Comparison of ENCODE assay signal across 8 cellular contexts in genomic region chr2:16608661-16609643, GRCh38. TPM values are rescaled to one million over a fixed set of nuclear protein-coding genes. Genes with fewer than 3 reads are reported as not detected.
A peak's percentile ranks its signal among the peaks of the same experiment; 100 is the strongest.
DNase-seq lines count a peak whose midpoint lies in the region; ATAC-seq and TF ChIP-seq lines count a peak whose summit lies in the region.

No MANE protein-coding gene starts in this region.

- no peak for TF ChIP-seq POLR2A in uterus (IDR thresholded peaks at IDR 0.05)

- H3K9me3 ChIP-seq in right cardiac atrium (ENCODE audit: control insufficient read depth, low read length): no peaks in the 10 kb centered on the region
- H3K9me3 ChIP-seq in uterus: no peaks in the 10 kb centered on the region

- H3K4me1 ChIP-seq in right cardiac atrium (ENCODE audit: control insufficient read depth, insufficient read depth, low read length) (no peaks in the 10 kb centered on the region), uterus (no peaks in the 10 kb centered on the region)

- intact Hi-C loops in right cardiac atrium (cut with DNase I): loop anchor here (2.0 to 10.0 kb wide), 5 partner anchors 56 to 974 kb away; partner anchors contain the start of gene MYCN (in 2 of the 4)
- intact Hi-C loops in uterus (cut with DNase I; ENCODE audit: low total_unique reads): no loop called here

- peak overlapping the region; percentile 46 for H3K4me3 ChIP-seq in right cardiac atrium (ENCODE audit: low read length)
- H3K4me3 ChIP-seq in uterus: peak overlapping the region; percentile 5 to 30

- ATAC-seq in HG02623 (IDR thresholded peaks at IDR 0.05; ENCODE audit: unreplicated experiment) (peak; percentile 87), right cardiac atrium (peak; percentile 91 to 93)

- peak overlapping the region; percentile 43 for H3K27ac ChIP-seq in right cardiac atrium (ENCODE audit: low read length)
- H3K27ac ChIP-seq in uterus: peak overlapping the region; percentile 45 to 51

- no peaks in the 10 kb centered on the region for H3K27me3 ChIP-seq in right cardiac atrium (ENCODE audit: control insufficient read depth, insufficient read depth)
- no peaks in the 10 kb centered on the region for H3K27me3 ChIP-seq in uterus

- H3K36me3 ChIP-seq in uterus: no peaks in the 10 kb centered on the region

- DNase-seq in NCI-H1048 (lab: John Stamatoyannopoulos, UW) (peak; percentile 11), T follicular helper cell (ENCODE audit: low read depth) (peak; percentile 68), amniotic stem cell (lab: John Stamatoyannopoulos, UW) (peak; percentile 35), right cardiac atrium (peak; percentile 84 to 92 (median 92)), pulmonary artery endothelial cell (ENCODE audit: low read depth, low spot score) (peak; percentile 36), uterus (peak; percentile 83 to 86)

- 5% methylated on average over 21 of the region's 21 CpGs for WGBS in right cardiac atrium

- TF ChIP-seq CTCF in GM12872 (IDR thresholded peaks at IDR 0.05; ENCODE audit: insufficient read depth, low read depth, low read length): peak; percentile 98
- TF ChIP-seq CTCF in uterus (IDR thresholded peaks at IDR 0.05): peak; percentile 85 to 98 (median 89)

RNA-seq across cellular contexts. Expression of gene CYRIA, which starts 56.7 kb away (rescaled TPM):
- total RNA-seq in right cardiac atrium: 1 to 10 TPM; 3.1 to 5.0 (median 4.2) TPM
- 1.2 TPM for polyA plus RNA-seq in right cardiac atrium
- 23.3 and 27.0 TPM in 2 replicates for total RNA-seq in pulmonary artery endothelial cell
- total RNA-seq in uterus: 10 to 100 TPM in 1 of 4 donors, 1 to 10 TPM in 3; 4.4 to 29.6 (median 8.1) TPM

Comparison
In these comparisons a context has a peak if more than half of its experiments do, and no peak if none do; other contexts are left out.
1. Peak in every context shown above with its lines: DNase-seq, ATAC-seq, H3K4me3 ChIP-seq and H3K27ac ChIP-seq.
2. DNase-seq: peak in every context shown above with its lines; median percentile 92 in right cardiac atrium; 84 in uterus; 68 in T follicular helper cell; 36 in pulmonary artery endothelial cell; 35 in amniotic stem cell; 11 in NCI-H1048.